Comparison of ENCODE assay signal across 15 cellular contexts in genomic region chr2:20919301-20919800, GRCh38.
"Had no signal": no experiment of that assay in that cellular context is flagged by ENCODE, and none has a peak within 500 bp of the region (broad histone marks: within the 10 kb centered on the region; RNA-seq: fewer than 3 reads in every experiment).

No MANE protein-coding gene starts in this region.

- H3K4me1 ChIP-seq: lower lobe of right lung, spleen, upper lobe of left lung had no signal

- ATAC-seq: heart left ventricle; lower lobe of right lung; naive thymus-derived CD4-positive, alpha-beta T cell had no signal

- H3K4me3 ChIP-seq: heart left ventricle, left ventricle myocardium inferior, lower lobe of right lung, prostate gland, spleen, tibial artery, upper lobe of left lung had no signal

- H3K27ac ChIP-seq: heart left ventricle, left ventricle myocardium inferior, lower lobe of right lung, prostate gland, spleen, tibial artery, upper lobe of left lung had no signal

- H3K27me3 ChIP-seq: tibial artery, upper lobe of left lung had no signal

- H3K9me3 ChIP-seq: heart left ventricle, left ventricle myocardium inferior, lower lobe of right lung, prostate gland, spleen, tibial artery, upper lobe of left lung had no signal

- H3K36me3 ChIP-seq: heart left ventricle, left ventricle myocardium inferior, lower lobe of right lung, prostate gland, spleen, tibial artery, upper lobe of left lung had no signal

- DNase-seq: central memory CD4-positive, alpha-beta T cell; effector memory CD4-positive, alpha-beta T cell; heart left ventricle; left ventricle myocardium inferior; lower lobe of right lung; mesendoderm; naive thymus-derived CD4-positive, alpha-beta T cell; nephron progenitor cell; spleen; stimulated activated CD4-positive, alpha-beta T cell treated with anti-CD3 and anti-CD28 coated beads, Interleukin-15, amount 100 ng/mL, for 24 hours; stimulated activated CD4-positive, alpha-beta T cell treated with anti-CD3 and anti-CD28 coated beads, Interleukin-1b, Interleukin-23, amount 100 ng/mL, for 48 hours; stimulated activated CD4-positive, alpha-beta T cell treated with anti-CD3 and anti-CD28 coated beads, Interleukin-4, amount 100 ng/mL, for 24 hours; tibial artery; upper lobe of left lung had no signal
